8 cellular contexts compared by ENCODE assay signal in genomic region chr1:93878889-93879586, GRCh38. TPM values are rescaled to one million over a fixed set of nuclear protein-coding genes. Genes with fewer than 3 reads are reported as not detected.
DNase-seq lines count a peak whose midpoint lies in the region; ATAC-seq and TF ChIP-seq lines count a peak whose summit lies in the region.

A gene with protein sequence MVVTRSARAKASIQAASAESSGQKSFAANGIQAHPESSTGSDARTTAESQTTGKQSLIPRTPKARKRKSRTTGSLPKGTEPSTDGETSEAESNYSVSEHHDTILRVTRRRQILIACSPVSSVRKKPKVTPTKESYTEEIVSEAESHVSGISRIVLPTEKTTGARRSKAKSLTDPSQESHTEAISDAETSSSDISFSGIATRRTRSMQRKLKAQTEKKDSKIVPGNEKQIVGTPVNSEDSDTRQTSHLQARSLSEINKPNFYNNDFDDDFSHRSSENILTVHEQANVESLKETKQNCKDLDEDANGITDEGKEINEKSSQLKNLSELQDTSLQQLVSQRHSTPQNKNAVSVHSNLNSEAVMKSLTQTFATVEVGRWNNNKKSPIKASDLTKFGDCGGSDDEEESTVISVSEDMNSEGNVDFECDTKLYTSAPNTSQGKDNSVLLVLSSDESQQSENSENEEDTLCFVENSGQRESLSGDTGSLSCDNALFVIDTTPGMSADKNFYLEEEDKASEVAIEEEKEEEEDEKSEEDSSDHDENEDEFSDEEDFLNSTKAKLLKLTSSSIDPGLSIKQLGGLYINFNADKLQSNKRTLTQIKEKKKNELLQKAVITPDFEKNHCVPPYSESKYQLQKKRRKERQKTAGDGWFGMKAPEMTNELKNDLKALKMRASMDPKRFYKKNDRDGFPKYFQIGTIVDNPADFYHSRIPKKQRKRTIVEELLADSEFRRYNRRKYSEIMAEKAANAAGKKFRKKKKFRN (minus strand): TSS chr1:93879206. CDS start chr1:93879148, 58 bp downstream.

- no peak for TF ChIP-seq CTCF in Panc1 (IDR thresholded peaks at IDR 0.05)

- 0 to 1% methylated on average over 50 of the region's 50 CpGs for WGBS in esophagus, 2 donors

- H3K9me3 ChIP-seq in Panc1 (ENCODE audit: control insufficient read depth, insufficient read depth, low read depth, low read length) (no peaks in the 10 kb centered on the region), esophagus (ENCODE audit: control insufficient read depth in 2 of 2, insufficient read depth in 1 of 2, low read depth in 1 of 2, low read length in 1 of 2) (no peaks in the 10 kb centered on the region), muscle layer of colon (ENCODE audit: low read length) (no peaks in the 10 kb centered on the region)

- POLR2A ChIA-PET in Panc1 (lab: Charles Lee), result interaction anchor here (0.5 to 0.9 kb wide), 4 partner anchors 16 to 482 kb away, joined by 3 to 9 read pairs (median 4); no protein-coding TSS in a partner anchor

- H3K4me1 ChIP-seq in Panc1 (ENCODE audit: control insufficient read depth, insufficient read depth, low read length) (peaks cover 21% of the 10 kb centered on the region), esophagus (ENCODE audit: control insufficient read depth in 2 of 2, insufficient read depth in 2 of 2, low read length in 1 of 2) (no peaks in the 10 kb centered on the region), muscle layer of colon (ENCODE audit: insufficient read depth, low read length) (peaks cover 25% of the 10 kb centered on the region)

- H3K36me3 ChIP-seq in Panc1 (ENCODE audit: control insufficient read depth, insufficient read depth, low read length), result peaks cover 22% of the 10 kb centered on the region
- peaks cover 6% of the 10 kb centered on the region in 2 donors for H3K36me3 ChIP-seq in esophagus (ENCODE audit: control insufficient read depth in 2 of 2, insufficient read depth in 2 of 2, low read length in 1 of 2)
- peaks cover 32% of the 10 kb centered on the region for H3K36me3 ChIP-seq in muscle layer of colon (ENCODE audit: insufficient read depth, low read length)

- peak; percentile 72 for DNase-seq in DMS153 treated with DMSO at 0.1 percent for 48 hours (lab: John Stamatoyannopoulos, UW; ENCODE audit: unreplicated experiment)
- DNase-seq in Jurkat, Clone E6-1 (ENCODE audit: low read depth, low spot score), result peak; percentile 87
- peak; percentile 66 for DNase-seq in Panc1 (ENCODE audit: low read depth, low spot score)
- DNase-seq in activated T-cell treated with anti-CD3 and anti-CD28 coated beads, Interleukin-2, amount 50 U/mL, for 4 hours, result peak; percentile 83
- peak; percentile 85 for DNase-seq in stimulated activated CD8-positive, alpha-beta memory T cell treated with anti-CD3 and anti-CD28 coated beads, Interleukin-7, amount 100 ng/mL, for 24 hours (ENCODE audit: low read depth)

- in situ Hi-C loops in Panc1 (cut with HindIII; ENCODE audit: low pct_unique_long_range_greater_than_20kb, low sequenced_read_pairs), result no loop called here

- no peaks in the 10 kb centered on the region for H3K27me3 ChIP-seq in Panc1 (ENCODE audit: control insufficient read depth, insufficient read depth, low read length)
- no peaks in the 10 kb centered on the region for H3K27me3 ChIP-seq in esophagus (ENCODE audit: control insufficient read depth in 1 of 2, insufficient read depth in 2 of 2, low read length in 2 of 2)
- H3K27me3 ChIP-seq in muscle layer of colon (ENCODE audit: control insufficient read depth in 1 of 2, insufficient read depth in 2 of 2, low read length in 2 of 2), result no peaks in the 10 kb centered on the region

- H3K27ac ChIP-seq in Panc1 (ENCODE audit: low read length), result peak within 1 kb of the TSS; percentile 98
- peak within 1 kb of the TSS; percentile 94 to 97 for H3K27ac ChIP-seq in esophagus (ENCODE audit: low read depth in 2 of 2, low read length in 1 of 2)
- peak within 1 kb of the TSS; percentile 96 for H3K27ac ChIP-seq in muscle layer of colon (ENCODE audit: low read depth, low read length)

- H3K4me3 Mint-ChIP-seq in activated T-cell treated with anti-CD3 and anti-CD28 coated beads, Interleukin-2, amount 50 U/mL, for 4 hours, result peak within 1 kb of the TSS; percentile 96

- ATAC-seq in GM21619 (IDR thresholded peaks at IDR 0.05; ENCODE audit: unreplicated experiment) (peak; percentile 97), Panc1 (peak; percentile 98)
- ATAC-seq in activated T-cell treated with anti-CD3 and anti-CD28 coated beads, Interleukin-2, amount 50 U/mL, for 4 hours, result peak; percentile 92 to 93

- H3K4me3 ChIP-seq in Jurkat, Clone E6-1 (ENCODE audit: low read length), result peak within 1 kb of the TSS; percentile 71
- H3K4me3 ChIP-seq in Panc1 (ENCODE audit: low read depth in 2 of 2, low read length in 2 of 2) (peak within 1 kb of the TSS; percentile 97 to 98), esophagus (ENCODE audit: low read depth in 1 of 2, low read length in 2 of 2) (peak within 1 kb of the TSS; percentile 99 to 100), muscle layer of colon (ENCODE audit: low read depth in 1 of 2, low read length in 2 of 2) (peak within 1 kb of the TSS; percentile 79 to 98)

- H3K9me3 Mint-ChIP-seq in activated T-cell treated with anti-CD3 and anti-CD28 coated beads, Interleukin-2, amount 50 U/mL, for 4 hours, result no peaks in the 10 kb centered on the region

- no peaks in the 10 kb centered on the region for H3K27me3 Mint-ChIP-seq in activated T-cell treated with anti-CD3 and anti-CD28 coated beads, Interleukin-2, amount 50 U/mL, for 4 hours (ENCODE audit: low read depth)

- H3K4me1 Mint-ChIP-seq in activated T-cell treated with anti-CD3 and anti-CD28 coated beads, Interleukin-2, amount 50 U/mL, for 4 hours (ENCODE audit: low read depth), result peaks cover 40% of the 10 kb centered on the region

- CTCF ChIA-PET in Panc1 (lab: Charles Lee), result no interaction called here

- intact Hi-C loops in Panc1 (cut with micrococcal nuclease; ENCODE audit: unreplicated experiment), result no loop called here

- H3K9ac ChIP-seq in muscle layer of colon (ENCODE audit: low read length), result peak within 1 kb of the TSS; percentile 99

- BruUV-seq in Panc1 (replicated peaks; lab: Mats Ljungman, UMichigan), result no TSS peak

- peaks cover 41% of the 10 kb centered on the region for H3K36me3 Mint-ChIP-seq in activated T-cell treated with anti-CD3 and anti-CD28 coated beads, Interleukin-2, amount 50 U/mL, for 4 hours (ENCODE audit: insufficient read depth)

RNA-seq across cellular contexts. Expression of the gene that starts here (rescaled TPM):
- polyA plus RNA-seq in Jurkat, Clone E6-1 (2012; ENCODE audit: insufficient read depth, insufficient read length), result 72.7 TPM
- total RNA-seq in Panc1 (2021; ENCODE audit: unreplicated experiment), result 50.3 TPM
- 29.8 TPM for polyA plus RNA-seq in Panc1 (2012; ENCODE audit: insufficient read length)
- 100 to 1,000 TPM; 135 to 143 (median 141) TPM for total RNA-seq in activated T-cell treated with anti-CD3 and anti-CD28 coated beads, Interleukin-2, amount 50 U/mL, for 4 hours
- 10 to 100 TPM; 29.2 to 46.4 TPM for polyA plus RNA-seq in esophagus

Comparison
In these comparisons a context has a peak if more than half of its experiments do, and no peak if none do; other contexts are left out.
1. Peak in every context shown above with its lines: DNase-seq, ATAC-seq, H3K4me3 ChIP-seq and H3K27ac ChIP-seq.